ENCODE assay signal across 32 cellular contexts in the genomic region with DNA sequence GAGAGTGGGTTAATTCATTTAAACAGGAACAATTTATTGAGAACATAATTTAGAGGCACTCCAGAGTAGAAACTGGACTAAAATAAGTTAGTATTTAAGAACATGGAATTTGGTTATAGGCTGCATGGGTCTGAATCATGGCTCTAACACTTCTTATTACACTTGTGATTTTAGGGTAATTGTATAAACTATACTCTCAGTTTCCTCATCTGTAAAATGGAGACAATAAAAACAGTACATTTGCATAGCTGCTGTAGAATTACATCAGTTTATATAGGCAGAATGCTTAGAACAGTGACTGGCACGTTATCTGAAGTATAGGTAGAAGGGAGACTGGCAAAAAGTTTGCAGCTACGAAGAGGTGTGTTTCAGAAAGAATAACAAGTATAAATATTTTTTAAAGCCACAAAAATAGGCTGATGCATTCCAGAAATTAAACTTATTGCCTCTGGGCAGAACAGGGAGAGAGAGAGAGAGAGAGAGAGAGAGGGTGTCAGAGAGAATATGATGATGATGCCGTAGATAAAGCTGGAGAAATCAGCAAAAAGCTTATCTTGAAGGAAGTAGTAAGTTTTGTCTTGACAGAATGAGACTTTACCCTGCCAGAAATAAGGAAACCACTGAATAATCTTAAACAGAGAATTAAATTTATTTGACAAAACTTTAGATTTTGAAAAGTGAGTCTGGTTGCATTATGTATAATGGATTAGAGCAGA. TPM values are rescaled to one million over a fixed set of nuclear protein-coding genes. Genes with fewer than 3 reads are reported as not detected.
"Had no signal": no experiment of that assay in that cellular context is flagged by ENCODE, and none has a peak within 500 bp of the region (broad histone marks: within the 10 kb centered on the region; RNA-seq: fewer than 3 reads in every experiment).

No MANE protein-coding gene starts in this region.

- DNase-seq: islet precursor cell; left ventricle myocardium inferior; mesendoderm; midbrain; mucosa of descending colon; naive thymus-derived CD4-positive, alpha-beta T cell; ovary; right lobe of liver; stimulated activated CD4-positive, alpha-beta T cell treated with anti-CD3 and anti-CD28 coated beads, Interleukin-12 subunit alpha, Interleukin-12 subunit beta, amount 100 ng/mL, for 4 hours; stimulated activated CD4-positive, alpha-beta T cell treated with anti-CD3 and anti-CD28 coated beads, Interleukin-15, amount 100 ng/mL, for 24 hours; stimulated activated CD4-positive, alpha-beta T cell treated with anti-CD3 and anti-CD28 coated beads, Interleukin-2, amount 100 ng/mL, for 24 hours; stimulated activated CD4-positive, alpha-beta T cell treated with anti-CD3 and anti-CD28 coated beads, Interleukin-4, amount 100 ng/mL, for 1 hour; stimulated activated naive B cell treated with anti-CD40 and anti-IgM and Interleukin-4, amounts not matched to agents 10 μg/mL and 1 μg/mL and 100 μg/mL, for 72 hours; stimulated activated naive CD8-positive, alpha-beta T cell treated with anti-CD3 and anti-CD28 coated beads, Interleukin-15, Interleukin-2, amounts not matched to agents 100 U/mL and 50 U/mL, for 24 hours; stomach; testis; thyroid gland; transverse colon; upper lobe of left lung had no signal

- ATAC-seq: mucosa of descending colon; naive thymus-derived CD4-positive, alpha-beta T cell; natural killer cell treated with Interleukin-12 subunit alpha and Interleukin-12 subunit beta and Interleukin-15 and Interleukin-18, amount 100 ng/mL, for 72 hours; right lobe of liver; stimulated activated naive B cell treated with anti-CD40 and anti-IgM and Interleukin-4, amounts not matched to agents 10 μg/mL and 1 μg/mL and 100 μg/mL, for 72 hours; stimulated activated naive CD8-positive, alpha-beta T cell treated with anti-CD3 and anti-CD28 coated beads, Interleukin-15, Interleukin-2, amounts not matched to agents 100 U/mL and 50 U/mL, for 24 hours had no signal

- H3K27ac Mint-ChIP-seq: naive thymus-derived CD4-positive, alpha-beta T cell; natural killer cell treated with Interleukin-12 subunit alpha and Interleukin-12 subunit beta and Interleukin-15 and Interleukin-18, amount 100 ng/mL, for 72 hours; progenitor cell of endocrine pancreas; stimulated activated naive B cell treated with anti-CD40 and anti-IgM and Interleukin-4, amounts not matched to agents 10 μg/mL and 1 μg/mL and 100 μg/mL, for 72 hours had no signal

- H3K36me3 Mint-ChIP-seq: naive thymus-derived CD4-positive, alpha-beta T cell; natural killer cell treated with Interleukin-12 subunit alpha and Interleukin-12 subunit beta and Interleukin-15 and Interleukin-18, amount 100 ng/mL, for 72 hours; stimulated activated naive B cell treated with anti-CD40 and anti-IgM and Interleukin-4, amounts not matched to agents 10 μg/mL and 1 μg/mL and 100 μg/mL, for 72 hours had no signal

- H3K4me1 Mint-ChIP-seq: naive thymus-derived CD4-positive, alpha-beta T cell; stimulated activated naive B cell treated with anti-CD40 and anti-IgM and Interleukin-4, amounts not matched to agents 10 μg/mL and 1 μg/mL and 100 μg/mL, for 72 hours had no signal

- H3K4me3 Mint-ChIP-seq: naive thymus-derived CD4-positive, alpha-beta T cell; natural killer cell treated with Interleukin-12 subunit alpha and Interleukin-12 subunit beta and Interleukin-15 and Interleukin-18, amount 100 ng/mL, for 72 hours; stimulated activated naive B cell treated with anti-CD40 and anti-IgM and Interleukin-4, amounts not matched to agents 10 μg/mL and 1 μg/mL and 100 μg/mL, for 72 hours had no signal

- H3K9me3 Mint-ChIP-seq: naive thymus-derived CD4-positive, alpha-beta T cell; natural killer cell treated with Interleukin-12 subunit alpha and Interleukin-12 subunit beta and Interleukin-15 and Interleukin-18, amount 100 ng/mL, for 72 hours; stimulated activated naive B cell treated with anti-CD40 and anti-IgM and Interleukin-4, amounts not matched to agents 10 μg/mL and 1 μg/mL and 100 μg/mL, for 72 hours had no signal

RNA-seq across cellular contexts. Expression of a gene that starts 8.1 kb away (rescaled TPM):
- total RNA-seq: kidney epithelial cell; left ventricle myocardium inferior; lower leg skin; mucosa of descending colon; myocyte; natural killer cell treated with Interleukin-12 subunit alpha and Interleukin-12 subunit beta and Interleukin-15 and Interleukin-18, amount 100 ng/mL, for 72 hours; omental fat pad; progenitor cell of endocrine pancreas; pulmonary artery endothelial cell; renal cortical epithelial cell; right atrium auricular region; right lobe of liver; skeletal muscle tissue; stomach; thyroid gland; transverse colon; urinary bladder; vagina had no signal

RNA-seq across cellular contexts. Expression of a gene that starts 25.9 kb away (rescaled TPM):
- total RNA-seq: kidney epithelial cell; left ventricle myocardium inferior; lower leg skin; lung; mucosa of descending colon; myocyte; naive thymus-derived CD4-positive, alpha-beta T cell; natural killer cell treated with Interleukin-12 subunit alpha and Interleukin-12 subunit beta and Interleukin-15 and Interleukin-18, amount 100 ng/mL, for 72 hours; omental fat pad; ovary; progenitor cell of endocrine pancreas; pulmonary artery endothelial cell; renal cortical epithelial cell; right atrium auricular region; right lobe of liver; skeletal muscle tissue; stomach; testis; thyroid gland; transverse colon; upper lobe of left lung; urinary bladder; vagina had no signal

RNA-seq across cellular contexts. Expression of a gene that starts 28.2 kb away (rescaled TPM):
- total RNA-seq: kidney epithelial cell; left ventricle myocardium inferior; lower leg skin; lung; mucosa of descending colon; myocyte; naive thymus-derived CD4-positive, alpha-beta T cell; natural killer cell treated with Interleukin-12 subunit alpha and Interleukin-12 subunit beta and Interleukin-15 and Interleukin-18, amount 100 ng/mL, for 72 hours; omental fat pad; ovary; progenitor cell of endocrine pancreas; pulmonary artery endothelial cell; renal cortical epithelial cell; right atrium auricular region; right lobe of liver; skeletal muscle tissue; stomach; testis; thyroid gland; transverse colon; upper lobe of left lung; urinary bladder; vagina had no signal

RNA-seq across cellular contexts. Expression of a gene that starts 42.2 kb away (rescaled TPM):
- total RNA-seq: kidney epithelial cell; left ventricle myocardium inferior; myocyte; naive thymus-derived CD4-positive, alpha-beta T cell; progenitor cell of endocrine pancreas; renal cortical epithelial cell had no signal

RNA-seq across cellular contexts. Expression of a gene that starts 43.3 kb away (rescaled TPM):
- total RNA-seq: kidney epithelial cell; left ventricle myocardium inferior; lower leg skin; mucosa of descending colon; myocyte; natural killer cell treated with Interleukin-12 subunit alpha and Interleukin-12 subunit beta and Interleukin-15 and Interleukin-18, amount 100 ng/mL, for 72 hours; omental fat pad; ovary; progenitor cell of endocrine pancreas; pulmonary artery endothelial cell; renal cortical epithelial cell; right atrium auricular region; right lobe of liver; skeletal muscle tissue; stomach; thyroid gland; transverse colon; urinary bladder; vagina had no signal
